ENCODE assay signal across 1 cellular context in genomic region chr7:46131916-46132795, GRCh38.
TF ChIP-seq lines count a peak whose summit lies in the region.

No MANE protein-coding gene starts in this region.

TF ChIP-seq in GM12878, 131 proteins besides CTCF, POLR2A, EP300 and RAD21 (continued from another document):
- TF ChIP-seq BCLAF1 (IDR thresholded peaks at IDR 0.05) (no peak), TCF7 (IDR thresholded peaks at IDR 0.05; ENCODE audit: borderline replicate concordance) (no peak), HDGF (IDR thresholded peaks at IDR 0.05) (no peak), ZBED1 (IDR thresholded peaks at IDR 0.05; ENCODE audit: borderline replicate concordance) (no peak), SMC3 (IDR thresholded peaks at IDR 0.05; ENCODE audit: borderline replicate concordance, low read length) (no peak), RCOR1 (conservative IDR thresholded peaks at IDR 0.05; ENCODE audit: low read depth, low read length) (no peak), MXI1 (IDR thresholded peaks at IDR 0.05; ENCODE audit: low read depth, low read length) (no peak), RUNX3 (IDR thresholded peaks at IDR 0.05; ENCODE audit: low read length) (no peak), SREBF2 (IDR thresholded peaks at IDR 0.05; ENCODE audit: low read length) (no peak)
